8 cellular contexts compared by ENCODE assay signal in the genomic region with DNA sequence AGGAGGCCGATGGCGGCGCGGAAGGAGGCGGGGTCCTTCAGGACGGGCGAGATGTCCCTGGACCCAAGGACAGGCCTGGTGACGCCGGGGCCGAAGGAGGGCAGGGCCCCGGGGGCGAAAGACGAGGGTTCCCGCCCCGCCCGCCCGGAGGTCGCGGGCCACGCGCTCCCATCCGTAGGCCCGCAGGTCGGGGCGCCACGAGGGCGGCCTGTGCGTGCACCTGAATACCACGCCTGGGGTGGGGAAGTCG.
DNase-seq lines count a peak whose midpoint lies in the region; ATAC-seq and TF ChIP-seq lines count a peak whose summit lies in the region.

No MANE protein-coding gene starts in this region.

- H3K27ac ChIP-seq in HL-60 (replicated peaks), result peak overlapping the region; percentile 93

- H3K27me3 Mint-ChIP-seq in nephron progenitor cell (ENCODE audit: low read depth, poor library complexity), result peaks cover 3% of the 10 kb centered on the region

- no peak for DNase-seq in HL-60 (ENCODE audit: low read depth in 1 of 2, low spot score in 1 of 2)
- DNase-seq in choroid plexus epithelial cell (ENCODE audit: low read depth), result no peak
- no peak for DNase-seq in nephron progenitor cell
- DNase-seq in NCI-H187 (lab: John Stamatoyannopoulos, UW), result no peak
- DNase-seq in SIG-M5 (lab: John Stamatoyannopoulos, UW), result no peak
- no peak for DNase-seq in NCI-H446 treated with DMSO at 0.1 percent for 48 hours (lab: John Stamatoyannopoulos, UW)
- DNase-seq in activated CD4-positive, alpha-beta T cell treated with anti-CD3 and anti-CD28 coated beads, Interleukin-2, amount 50 U/mL, for 48 hours, result no peak

- no peaks in the 10 kb centered on the region for H3K9me3 Mint-ChIP-seq in nephron progenitor cell

- peak; percentile 12 for ATAC-seq in GM19438 (IDR thresholded peaks at IDR 0.05; ENCODE audit: low read depth, unreplicated experiment)

- H3K4me3 ChIP-seq in HL-60 (replicated peaks; ENCODE audit: insufficient read depth, low read length) (peak overlapping the region; percentile 63), choroid plexus epithelial cell (ENCODE audit: low read depth, low read length) (peak overlapping the region; percentile 85)

- H3K27me3 ChIP-seq in HL-60 (ENCODE audit: insufficient read depth, poor library complexity, severe bottlenecking), result no peaks in the 10 kb centered on the region

- no peak overlapping the region for H3K27ac Mint-ChIP-seq in nephron progenitor cell

- H3K4me3 Mint-ChIP-seq in nephron progenitor cell, result peak overlapping the region; percentile 86

- peaks cover 12% of the 10 kb centered on the region for H3K4me1 Mint-ChIP-seq in nephron progenitor cell

- H3K36me3 Mint-ChIP-seq in nephron progenitor cell (ENCODE audit: low read depth), result peaks cover 5% of the 10 kb centered on the region

- no peak for TF ChIP-seq CTCF in HL-60 (IDR thresholded peaks at IDR 0.05; ENCODE audit: insufficient read depth, low read length)
- no peak for TF ChIP-seq CTCF in choroid plexus epithelial cell (conservative IDR thresholded peaks at IDR 0.05; ENCODE audit: low read depth, low read length)
- TF ChIP-seq CTCF in nephron progenitor cell (IDR thresholded peaks at IDR 0.05), result no peak
